ENCODE assay signal across 10 cellular contexts in the genomic region with DNA sequence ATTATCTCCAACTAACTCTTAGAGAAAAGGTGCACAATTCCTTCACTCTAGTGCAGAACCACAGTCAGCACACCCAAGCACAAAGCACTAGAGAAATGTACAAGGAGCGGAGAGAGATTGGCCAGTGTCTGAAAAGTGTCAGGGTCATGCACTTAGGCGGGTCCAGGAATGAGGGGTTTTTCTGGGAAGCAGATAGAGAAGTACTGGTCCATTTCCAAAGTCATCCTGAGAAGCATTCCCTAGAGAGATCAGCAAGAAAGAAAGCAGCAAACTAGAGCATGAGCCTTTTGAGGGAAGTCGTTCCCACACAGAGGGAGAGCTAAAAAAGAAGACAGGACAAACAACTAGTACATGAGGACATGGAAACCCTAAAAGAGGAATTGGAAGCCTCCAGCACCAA.
DNase-seq lines count a peak whose midpoint lies in the region; ATAC-seq, FAIRE-seq and TF ChIP-seq lines count a peak whose summit lies in the region.
"Had no signal": no experiment of that assay in that cellular context is flagged by ENCODE, and none has a peak within 500 bp of the region (broad histone marks: within the 10 kb centered on the region; RNA-seq: fewer than 3 reads in every experiment).

No MANE protein-coding gene starts in this region.

- H3K27me3 Mint-ChIP-seq in MCF 10A (ENCODE audit: insufficient read depth, unreplicated experiment), result peaks cover 48% of the 10 kb centered on the region

- H4K20me1 ChIP-seq in SK-N-SH (ENCODE audit: insufficient read depth), result no peaks in the 10 kb centered on the region

- no peaks in the 10 kb centered on the region for H3K9me3 Mint-ChIP-seq in MCF 10A (ENCODE audit: unreplicated experiment)

- H3K27ac ChIP-seq in breast epithelium (peak overlapping the region; percentile 20 to 26), SK-N-SH (ENCODE audit: low read depth in 2 of 2, low read length in 1 of 2) (peak overlapping the region in 1 of 2 experiments; percentile 95; a peak in 2 of 4 replicates)
- H3K27ac ChIP-seq: VCaP had no signal

- 49% methylated on average over 3 of the region's 3 CpGs for WGBS in SK-N-SH (ENCODE audit: low lambda C conversion rate)

- H3K4me2 ChIP-seq in SK-N-SH, result peak overlapping the region; percentile 70

- POLR2A ChIA-PET in MCF 10A (lab: Yijun Ruan, JAX), result no interaction called here
- POLR2A ChIA-PET in SK-N-SH (lab: Yijun Ruan, JAX), result no interaction called here

- no peaks in the 10 kb centered on the region for H3K36me3 Mint-ChIP-seq in MCF 10A (ENCODE audit: insufficient read depth, unreplicated experiment)

- no peak for TF ChIP-seq RAD21 in SK-N-SH (IDR thresholded peaks at IDR 0.05; ENCODE audit: low read length)

- H3K9me3 ChIP-seq in breast epithelium (no peaks in the 10 kb centered on the region), SK-N-SH (no peaks in the 10 kb centered on the region)

- ATAC-seq in left ventricle myocardium superior (peak; percentile 74), HG03097 (IDR thresholded peaks at IDR 0.05; ENCODE audit: low FRiP score, unreplicated experiment) (no peak)

- no peak overlapping the region for H3K27ac Mint-ChIP-seq in MCF 10A (ENCODE audit: low read depth, unreplicated experiment)

- no peak for DNase-seq in breast epithelium (ENCODE audit: low spot score in 2 of 2)
- DNase-seq in MCF 10A (ENCODE audit: unreplicated experiment), result no peak
- DNase-seq in SK-N-SH, result no peak
- DNase-seq in left ventricle myocardium superior, result no peak
- no peak for DNase-seq in NCI-H446 (lab: John Stamatoyannopoulos, UW)
- DNase-seq in RCC 7860 (ENCODE audit: low spot score), result no peak
- no peak for DNase-seq in cerebellar nuclear complex (lab: John Stamatoyannopoulos, UW)
- DNase-seq: MM.1S had no signal

- H3F3A ChIP-seq in SK-N-SH (replicated peaks; ENCODE audit: insufficient read depth), result peaks cover 21% of the 10 kb centered on the region

- CTCF ChIA-PET in MCF 10A (lab: Yijun Ruan, JAX), result no interaction called here
- CTCF ChIA-PET in SK-N-SH (lab: Yijun Ruan, JAX), result no interaction called here

- no peak for TF ChIP-seq EP300 in SK-N-SH (IDR thresholded peaks at IDR 0.05; ENCODE audit: borderline replicate concordance in 1 of 2, low read depth in 1 of 2, low read length in 1 of 2)

- BruUV-seq in MCF 10A (replicated peaks; lab: Mats Ljungman, UMichigan), result no TSS peak

- TF ChIP-seq POLR2A in breast epithelium (IDR thresholded peaks at IDR 0.05), result no peak

- H3K27me3 ChIP-seq in breast epithelium, result peaks cover 0 to 37% of the 10 kb centered on the region in 2 donors
- no peaks in the 10 kb centered on the region for H3K27me3 ChIP-seq in SK-N-SH (ENCODE audit: insufficient read depth)

- no peak overlapping the region; the same call in 1 of the 2 replicates for H2AFZ ChIP-seq in SK-N-SH (ENCODE audit: low read depth)

- TF ChIP-seq CTCF in breast epithelium (IDR thresholded peaks at IDR 0.05) (no peak), MCF 10A (IDR thresholded peaks at IDR 0.05; ENCODE audit: unreplicated experiment) (no peak), SK-N-SH (IDR thresholded peaks at IDR 0.05) (no peak)

- H3K4me3 Mint-ChIP-seq in MCF 10A (ENCODE audit: unreplicated experiment), result no peak overlapping the region

- H3K9ac ChIP-seq in SK-N-SH, result peak overlapping the region; percentile 66

- H3K4me1 ChIP-seq in breast epithelium, result no peaks in the 10 kb centered on the region
- peaks cover 11 to 23% of the 10 kb centered on the region in 2 experiments; a peak in 3 of 4 replicates for H3K4me1 ChIP-seq in SK-N-SH (ENCODE audit: control insufficient read depth in 1 of 2, insufficient read depth in 2 of 2, low read depth in 1 of 2, low read length in 1 of 2)

- peaks cover 22% of the 10 kb centered on the region for H3K4me1 Mint-ChIP-seq in MCF 10A (ENCODE audit: insufficient read depth, unreplicated experiment)

- H3K4me3 ChIP-seq in breast epithelium, result no peak overlapping the region
- H3K4me3 ChIP-seq in SK-N-SH (ENCODE audit: low read depth in 2 of 2, low read length in 1 of 2), result peak overlapping the region in 1 of 2 experiments; percentile 24; a peak in 1 of 4 replicates

- H3K36me3 ChIP-seq in breast epithelium, result no peaks in the 10 kb centered on the region
- no peaks in the 10 kb centered on the region for H3K36me3 ChIP-seq in SK-N-SH (replicated peaks in 1 of 2; ENCODE audit: control insufficient read depth in 1 of 2, insufficient read depth in 2 of 2, low read length in 1 of 2)

- H3K9me2 ChIP-seq in SK-N-SH, result no peaks in the 10 kb centered on the region

- 0 out of 2 replicates have a peak, but pooled peaks cover 4% of the 10 kb centered on the region for H3K79me2 ChIP-seq in SK-N-SH (ENCODE audit: insufficient read depth)

- intact Hi-C loops in breast epithelium (cut with DNase I; ENCODE audit: low total_unique reads), result no loop called here
- intact Hi-C loops in MCF 10A (cut with micrococcal nuclease), result no loop called here
- intact Hi-C loops in left ventricle myocardium superior (cut with micrococcal nuclease), result no loop called here

- FAIRE-seq in RCC 7860 (lab: Jason Lieb, UNC), result no peak

TF ChIP-seq in SK-N-SH, 30 proteins besides CTCF, POLR2A, EP300 and RAD21:
- TF ChIP-seq GABPA (IDR thresholded peaks at IDR 0.05; ENCODE audit: low read depth) (no peak), CHD2 (IDR thresholded peaks at IDR 0.05; ENCODE audit: low read length, partially characterized antibody) (no peak), TCF12 (IDR thresholded peaks at IDR 0.05) (no peak), POLR2AphosphoS5 (IDR thresholded peaks at IDR 0.05; ENCODE audit: low read depth, low read length) (no peak), NFIC (IDR thresholded peaks at IDR 0.05; ENCODE audit: borderline replicate concordance) (no peak), RCOR1 (IDR thresholded peaks at IDR 0.05; ENCODE audit: low read length) (no peak), ZBTB33 (IDR thresholded peaks at IDR 0.05; ENCODE audit: borderline replicate concordance, low read depth) (no peak), USF1 (IDR thresholded peaks at IDR 0.05; ENCODE audit: borderline replicate concordance, low read depth) (no peak), PBX3 (IDR thresholded peaks at IDR 0.05) (no peak), YY1 (IDR thresholded peaks at IDR 0.05; ENCODE audit: low read depth) (no peak), NRF1 (IDR thresholded peaks at IDR 0.05; ENCODE audit: low read depth, low read length) (no peak), MXI1 (IDR thresholded peaks at IDR 0.05; ENCODE audit: low read depth, low read length) (no peak), MAX (IDR thresholded peaks at IDR 0.05; ENCODE audit: low read depth) (no peak), RXRA (IDR thresholded peaks at IDR 0.05; ENCODE audit: borderline replicate concordance, low read depth) (no peak), TAF1 (IDR thresholded peaks at IDR 0.05; ENCODE audit: borderline replicate concordance, low read depth, low read length) (no peak), ELF1 (IDR thresholded peaks at IDR 0.05) (no peak)
